13 cellular contexts compared by ENCODE assay signal in genomic region chr2:160220545-160221009, GRCh38. TPM values are rescaled to one million over a fixed set of nuclear protein-coding genes. Genes with fewer than 3 reads are reported as not detected.
DNase-seq lines count a peak whose midpoint lies in the region; ATAC-seq and TF ChIP-seq lines count a peak whose summit lies in the region.
"Had no signal": no experiment of that assay in that cellular context is flagged by ENCODE, and none has a peak within 500 bp of the region (broad histone marks: within the 10 kb centered on the region; RNA-seq: fewer than 3 reads in every experiment).

No MANE protein-coding gene starts in this region.

- H3K4me3 ChIP-seq in A673 (ENCODE audit: low read depth, low read length, poor library complexity, severe bottlenecking) = no peak overlapping the region
- H3K4me3 ChIP-seq in PC-9 = no peak overlapping the region
- H3K4me3 ChIP-seq in mammary epithelial cell (replicated peaks in 1 of 3; ENCODE audit: insufficient read depth in 1 of 3, low read depth in 2 of 3, low read length in 3 of 3) = no peak overlapping the region
- no peak overlapping the region for H3K4me3 ChIP-seq in neuronal stem cell (ENCODE audit: low read length in 2 of 2)

- dilution Hi-C loops in mammary epithelial cell (cut with HindIII; ENCODE audit: low sequenced_read_pairs) = loop anchor here (5.0 kb wide), 2 partner anchors 72 to 192 kb away; no protein-coding TSS in a partner anchor

- no peak overlapping the region for H2BK120ac ChIP-seq in neuronal stem cell (ENCODE audit: low read depth, low read length)

- CTCF ChIA-PET in A673 (lab: Charles Lee) (interaction anchor here (0.7 kb wide), 1 partner anchor 750 kb away, joined by 6 read pairs; no protein-coding TSS in a partner anchor), PC-9 (lab: Charles Lee) (no interaction called here), mammary epithelial cell (lab: Charles Lee; ENCODE audit: low non-redundant PET) (interaction anchor here (0.6 to 1.3 kb wide), 3 partner anchors 16 to 157 kb away, joined by 3 to 4 read pairs (median 3); no protein-coding TSS in a partner anchor)

- H4K8ac ChIP-seq in neuronal stem cell (ENCODE audit: low read depth, low read length) = no peak overlapping the region

- no peaks in the 10 kb centered on the region for H3K79me2 ChIP-seq in PC-9 (ENCODE audit: low read depth)
- H3K79me2 ChIP-seq in mammary epithelial cell (ENCODE audit: insufficient read depth, low read length) = no peaks in the 10 kb centered on the region

- WGBS in mammary epithelial cell (ENCODE audit: low coverage, missing lambda C conversion rate) = 11% methylated on average over 4 of the region's 4 CpGs
- whole genome bisulfite sequencing in neuronal stem cell (ENCODE audit: extremely low coverage in 2 of 2, insufficient read length in 2 of 2, insufficient replicate concordance in 1 of 2), 2 donors = no CpG with 5 or more reads among the region's 4 CpGs

- H2AFZ ChIP-seq in PC-9 (no peak overlapping the region), mammary epithelial cell (ENCODE audit: low read depth, low read length) (no peak overlapping the region), neuronal stem cell (ENCODE audit: low read length) (peak overlapping the region; percentile 49)

- no peaks in the 10 kb centered on the region for H3K36me3 ChIP-seq in A673 (ENCODE audit: insufficient read depth, low read length, poor library complexity, severe bottlenecking)
- no peaks in the 10 kb centered on the region for H3K36me3 ChIP-seq in PC-9 (ENCODE audit: low read depth)
- H3K36me3 ChIP-seq in mammary epithelial cell (ENCODE audit: insufficient read depth, low read length) = no peaks in the 10 kb centered on the region
- no peaks in the 10 kb centered on the region for H3K36me3 ChIP-seq in neuronal stem cell (replicated peaks in 1 of 2; ENCODE audit: control insufficient read depth in 2 of 2, insufficient read depth in 2 of 2, low read length in 2 of 2)

- H3K4me2 ChIP-seq in PC-9 (peak overlapping the region; percentile 68), mammary epithelial cell (ENCODE audit: insufficient read depth, low read depth, low read length) (peak overlapping the region; percentile 63), neuronal stem cell (ENCODE audit: insufficient read depth, low read length, poor library complexity, severe bottlenecking) (no peak overlapping the region)

- H3K79me1 ChIP-seq in neuronal stem cell (ENCODE audit: low read depth, low read length) = no peaks in the 10 kb centered on the region

- peak; percentile 65 for DNase-seq in A673 (ENCODE audit: low spot score)
- DNase-seq in PC-9 = no peak
- peak; percentile 100 for DNase-seq in mammary epithelial cell
- DNase-seq in neuronal stem cell (ENCODE audit: low spot score) = no peak
- no peak for DNase-seq in Kasumi-1 (lab: John Stamatoyannopoulos, UW)
- DNase-seq in NCI-H69 (lab: John Stamatoyannopoulos, UW) = no peak
- DNase-seq: C1 segment of cervical spinal cord, NCI-H1048 had no signal

- no peaks in the 10 kb centered on the region for H3K27me3 ChIP-seq in A673 (replicated peaks; ENCODE audit: insufficient read depth, low read depth, low read length, poor library complexity)
- no peaks in the 10 kb centered on the region for H3K27me3 ChIP-seq in PC-9 (ENCODE audit: insufficient read depth, low read depth)
- no peaks in the 10 kb centered on the region for H3K27me3 ChIP-seq in mammary epithelial cell (ENCODE audit: insufficient read depth, low read length)
- peaks cover 0 to 4% (median 0%) of the 10 kb centered on the region in 3 experiments for H3K27me3 ChIP-seq in neuronal stem cell (ENCODE audit: control insufficient read depth in 3 of 3, insufficient read depth in 3 of 3, low read depth in 1 of 3, low read length in 3 of 3)

- H2BK15ac ChIP-seq in neuronal stem cell (ENCODE audit: low read length) = no peak overlapping the region

- in situ Hi-C loops in mammary epithelial cell (cut with MboI; ENCODE audit: low sequenced_read_pairs in 2 of 2) = no loop called here

- H3K9ac ChIP-seq in mammary epithelial cell (ENCODE audit: insufficient read depth, low read length) (peak overlapping the region; percentile 93), neuronal stem cell (ENCODE audit: low read depth, low read length, poor library complexity) (no peak overlapping the region)

- no peaks in the 10 kb centered on the region for H4K20me1 ChIP-seq in PC-9 (ENCODE audit: insufficient read depth)
- no peaks in the 10 kb centered on the region for H4K20me1 ChIP-seq in mammary epithelial cell (ENCODE audit: insufficient read depth, low read length)

- H2BK12ac ChIP-seq in neuronal stem cell (ENCODE audit: low read length) = no peak overlapping the region

- H3K27ac ChIP-seq in A673 (ENCODE audit: low read depth, low read length, poor library complexity, severe bottlenecking) (no peak overlapping the region), PC-9 (peak overlapping the region; percentile 100), mammary epithelial cell (ENCODE audit: insufficient read depth, low read depth, low read length) (peak overlapping the region; percentile 99), neuronal stem cell (replicated peaks; ENCODE audit: low read length) (no peak overlapping the region)

- no peak overlapping the region for H4K91ac ChIP-seq in neuronal stem cell (ENCODE audit: low read depth, low read length, poor library complexity)

- TF ChIP-seq CTCF in A673 (conservative IDR thresholded peaks at IDR 0.05; ENCODE audit: low read depth, low read length) (no peak), PC-9 (conservative IDR thresholded peaks at IDR 0.05) (no peak), mammary epithelial cell (conservative IDR thresholded peaks at IDR 0.05 in 1 of 2, IDR thresholded peaks at IDR 0.05 in 1 of 2; ENCODE audit: extremely low read depth in 1 of 2, insufficient read depth in 1 of 2, low read depth in 1 of 2, low read length in 2 of 2) (peak; percentile 1 to 23)

- no peak overlapping the region for H3K14ac ChIP-seq in neuronal stem cell (ENCODE audit: low read length)

- H3K18ac ChIP-seq in neuronal stem cell (ENCODE audit: low read length) = no peak overlapping the region

- POLR2A ChIA-PET in A673 (lab: Charles Lee; ENCODE audit: low non-redundant PET) (no interaction called here), PC-9 (lab: Charles Lee; ENCODE audit: unreplicated experiment) (interaction anchor here (0.6 kb wide), 1 partner anchor 343 kb away, joined by 3 read pairs; no protein-coding TSS in a partner anchor)

- peaks cover 51% of the 10 kb centered on the region for H3F3A ChIP-seq in PC-9 (ENCODE audit: insufficient read depth, low read depth)

- H3K4me1 ChIP-seq in A673 (ENCODE audit: insufficient read depth, low read length, poor library complexity, severe bottlenecking) (peaks cover 21% of the 10 kb centered on the region), PC-9 (replicated peaks; ENCODE audit: insufficient read depth) (peaks cover 64% of the 10 kb centered on the region), mammary epithelial cell (ENCODE audit: insufficient read depth, low read length) (peaks cover 64% of the 10 kb centered on the region), neuronal stem cell (ENCODE audit: control insufficient read depth in 2 of 2, insufficient read depth in 1 of 2, low read depth in 1 of 2, low read length in 2 of 2) (peaks cover 4 to 5% of the 10 kb centered on the region in 2 donors)

- H3K23ac ChIP-seq in neuronal stem cell (ENCODE audit: low read depth, low read length, poor library complexity) = no peak overlapping the region

- no peak overlapping the region for H2AK5ac ChIP-seq in neuronal stem cell (ENCODE audit: low read depth, low read length)

- H3K9me3 ChIP-seq in A673 (ENCODE audit: low read depth, low read length, poor library complexity, severe bottlenecking) = no peaks in the 10 kb centered on the region
- no peaks in the 10 kb centered on the region for H3K9me3 ChIP-seq in PC-9 (ENCODE audit: insufficient read depth, low read depth)
- no peaks in the 10 kb centered on the region for H3K9me3 ChIP-seq in mammary epithelial cell (replicated peaks; ENCODE audit: insufficient read depth, low read length)
- H3K9me3 ChIP-seq in neuronal stem cell (replicated peaks in 1 of 2; ENCODE audit: control insufficient read depth in 2 of 2, insufficient read depth in 1 of 2, low read depth in 1 of 2, low read length in 2 of 2) = no peaks in the 10 kb centered on the region

- no peak overlapping the region for H2BK5ac ChIP-seq in neuronal stem cell (ENCODE audit: low read length)

- BruUV-seq in A673 (replicated peaks; lab: Mats Ljungman, UMichigan) (no TSS peak), PC-9 (replicated peaks; lab: Mats Ljungman, UMichigan) (no TSS peak), mammary epithelial cell (replicated peaks; lab: Mats Ljungman, UMichigan) (no TSS peak)

- H3K4ac ChIP-seq in neuronal stem cell (ENCODE audit: low read length) = no peak overlapping the region

- intact Hi-C loops in A673 (cut with micrococcal nuclease; ENCODE audit: unreplicated experiment) (no loop called here), PC-9 (cut with micrococcal nuclease; ENCODE audit: unreplicated experiment) (loop anchor here (1.0 kb wide), 1 partner anchor 12 kb away; no protein-coding TSS in a partner anchor), mammary epithelial cell (cut with micrococcal nuclease) (loop anchor here (1.0 to 10.0 kb wide), 3 partner anchors 15 to 184 kb away; no protein-coding TSS in a partner anchor)

- ATAC-seq in GM18517 (IDR thresholded peaks at IDR 0.05; ENCODE audit: unreplicated experiment) (no peak), HG03108 (IDR thresholded peaks at IDR 0.05; ENCODE audit: unreplicated experiment) (no peak)

- no peaks in the 10 kb centered on the region for H3K9me2 ChIP-seq in PC-9 (ENCODE audit: insufficient read depth)

RNA-seq across cellular contexts. Expression of gene ITGB6, which starts 20.5 kb away (rescaled TPM):
- total RNA-seq in A673 (2021) (not detected in 2 replicates), PC-9 (2021) (24.3 and 30.6 TPM in 2 replicates), mammary epithelial cell (100 to 1,000 TPM; 186 to 461 TPM)
- polyA plus RNA-seq in mammary epithelial cell = 162 TPM
- polyA minus RNA-seq in mammary epithelial cell = 233 TPM
- not detected for polyA plus RNA-seq in neuronal stem cell (2013, experiment 1 of 2)
- polyA plus RNA-seq in neuronal stem cell (2013, experiment 2 of 2) = not detected
- total RNA-seq: fibroblast of villous mesenchyme, mesenteric fat pad, temporal lobe had no signal

Comparison
In these comparisons a context has a peak if more than half of its experiments do, and no peak if none do; other contexts are left out.
1. DNase-seq: peak in A673 (single experiment) and mammary epithelial cell (single experiment); none in PC-9 (0 of 2), neuronal stem cell (single experiment), Kasumi-1 (0 of 2) and NCI-H69 (single experiment).
2. H3K27ac ChIP-seq: peak in PC-9 (single experiment) and mammary epithelial cell (single experiment); none in A673 (single experiment) and neuronal stem cell (single experiment).
3. CTCF ChIP-seq: peak in mammary epithelial cell (2 of 2); none in A673 (single experiment) and PC-9 (single experiment).
4. RNA of gene ITGB6, which starts 20.5 kb away (total RNA-seq): 186 to 461 TPM in mammary epithelial cell and 24.3 to 30.6 TPM in PC-9; not detected in A673; every median in the first group is over 10 times any median in the second.